ENCODE assay signal across 8 cellular contexts in the genomic region with DNA sequence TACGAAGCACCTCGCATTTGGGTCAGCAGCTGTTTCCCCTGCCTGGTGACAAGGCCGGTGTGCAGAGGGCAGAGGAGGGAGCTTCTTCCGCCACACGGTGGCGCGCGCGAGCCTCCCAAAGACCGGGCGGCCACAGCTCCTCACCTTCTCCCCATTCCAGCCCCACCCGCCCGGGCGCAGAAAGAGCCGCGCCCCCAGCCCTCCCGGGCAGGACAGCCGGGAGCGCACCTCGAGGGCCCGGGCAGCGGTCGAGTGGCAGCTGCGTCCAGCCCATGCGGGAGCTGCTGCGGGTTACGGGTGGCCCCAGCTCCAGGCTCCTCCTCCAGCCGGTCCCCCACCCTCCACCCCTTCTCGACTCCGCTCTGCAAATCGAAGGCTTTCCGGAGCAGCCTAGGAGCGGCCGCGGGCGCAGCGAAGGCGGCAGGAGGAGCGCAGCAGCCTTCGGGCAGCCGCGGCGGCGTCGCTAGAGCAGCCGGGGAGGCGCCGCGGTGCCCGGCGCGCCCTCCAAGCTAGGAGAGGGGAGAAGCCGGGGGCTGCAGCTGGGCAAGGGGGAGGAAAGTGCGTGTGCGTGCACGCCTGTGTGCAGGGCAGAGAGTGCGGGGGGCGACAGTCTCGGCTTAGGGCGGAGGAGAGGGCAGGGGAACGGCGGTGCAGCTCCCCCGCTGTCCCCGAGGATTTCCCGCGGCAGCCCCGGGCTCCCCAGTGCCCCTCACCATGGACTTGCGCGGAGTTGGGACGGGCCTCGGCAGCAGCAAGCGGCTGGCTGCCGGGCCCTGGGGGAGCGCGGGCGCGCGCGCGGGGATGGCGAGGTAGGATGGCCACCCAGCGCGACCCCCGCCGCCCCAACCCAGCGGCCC. TPM values are rescaled to one million over a fixed set of nuclear protein-coding genes. Genes with fewer than 3 reads are reported as not detected.
DNase-seq lines count a peak whose midpoint lies in the region; ATAC-seq and TF ChIP-seq lines count a peak whose summit lies in the region.

A gene (plus strand): TSS at position 348 of the 857 bp plus-strand sequence. CDS start 635 bp downstream, outside the sequence.

- no peaks in the 10 kb centered on the region for H3F3A ChIP-seq in GM23248 (ENCODE audit: insufficient read depth)
- peaks cover 24% of the 10 kb centered on the region for H3F3A ChIP-seq in neural progenitor cell (ENCODE audit: low read depth)

- no peaks in the 10 kb centered on the region for H3K9me3 ChIP-seq in GM23248 (ENCODE audit: low read depth)
- H3K9me3 ChIP-seq in Peyer's patch = no peaks in the 10 kb centered on the region
- H3K9me3 ChIP-seq in neural progenitor cell (ENCODE audit: low read depth) = no peaks in the 10 kb centered on the region

- H4K20me1 ChIP-seq in GM23248 (ENCODE audit: insufficient read depth) (no peaks in the 10 kb centered on the region), neural progenitor cell (ENCODE audit: low read depth) (peaks cover 15% of the 10 kb centered on the region)

- H3K36me3 Mint-ChIP-seq in neural progenitor cell = no peaks in the 10 kb centered on the region

- no peaks in the 10 kb centered on the region for H3K9me3 Mint-ChIP-seq in neural progenitor cell

- TF ChIP-seq CTCF in Peyer's patch (IDR thresholded peaks at IDR 0.05) = peak; percentile 33 to 80 (median 76)
- peak; percentile 94 for TF ChIP-seq CTCF in foreskin keratinocyte (conservative IDR thresholded peaks at IDR 0.05)
- TF ChIP-seq CTCF in neural progenitor cell (IDR thresholded peaks at IDR 0.05) = peak; percentile 91

- H3K4me1 ChIP-seq in GM23248 (ENCODE audit: insufficient read depth) (no peaks in the 10 kb centered on the region), Peyer's patch (peaks cover 0 to 18% (median 7%) of the 10 kb centered on the region in 4 donors), foreskin keratinocyte (no peaks in the 10 kb centered on the region), neural progenitor cell (peaks cover 32% of the 10 kb centered on the region)

- H3K4me2 ChIP-seq in GM23248 (ENCODE audit: unreplicated experiment) (peak within 1 kb of the TSS; percentile 77), neural progenitor cell (peak within 1 kb of the TSS; percentile 89)

- H2AFZ ChIP-seq in GM23248 (peak within 1 kb of the TSS; percentile 68), neural progenitor cell (replicated peaks) (peak within 1 kb of the TSS; percentile 83)

- no peak within 1 kb of the TSS for H3K27ac Mint-ChIP-seq in neural progenitor cell

- H3K27me3 ChIP-seq in GM23248 (replicated peaks; ENCODE audit: insufficient read depth) = peaks cover 24% of the 10 kb centered on the region; the same call in 1 of the 2 replicates
- peaks cover 0 to 17% of the 10 kb centered on the region in 2 donors for H3K27me3 ChIP-seq in Peyer's patch
- H3K27me3 ChIP-seq in foreskin keratinocyte = peaks cover 23% of the 10 kb centered on the region
- peaks cover 98% of the 10 kb centered on the region for H3K27me3 ChIP-seq in neural progenitor cell

- H3K36me3 ChIP-seq in GM23248 (ENCODE audit: low read depth) (no peaks in the 10 kb centered on the region), Peyer's patch (no peaks in the 10 kb centered on the region), neural progenitor cell (no peaks in the 10 kb centered on the region)

- H3K79me2 ChIP-seq in GM23248 (ENCODE audit: insufficient read depth) = peaks cover 9% of the 10 kb centered on the region; the same call in 1 of the 2 replicates
- H3K79me2 ChIP-seq in neural progenitor cell (ENCODE audit: low read depth) = no peaks in the 10 kb centered on the region

- in situ Hi-C loops in GM23248 (cut with MboI) = loop anchor here (10.0 kb wide), 2 partner anchors 561 to 1311 kb away; no protein-coding TSS in a partner anchor

- peaks cover 28% of the 10 kb centered on the region for H3K27me3 Mint-ChIP-seq in neural progenitor cell (ENCODE audit: insufficient read depth, low read depth)

- peak within 1 kb of the TSS; percentile 76 for H3K4me3 ChIP-seq in GM23248
- peak within 1 kb of the TSS; percentile 32 to 64 (median 53) for H3K4me3 ChIP-seq in Peyer's patch
- peak within 1 kb of the TSS; percentile 68 for H3K4me3 ChIP-seq in neural progenitor cell

- no peak for TF ChIP-seq POLR2A in Peyer's patch (IDR thresholded peaks at IDR 0.05)

- H3K9ac ChIP-seq in GM23248 = peak within 1 kb of the TSS; percentile 13; the same call in 1 of the 2 replicates
- H3K9ac ChIP-seq in neural progenitor cell = no peak within 1 kb of the TSS

- H3K9me2 ChIP-seq in GM23248 (ENCODE audit: insufficient read depth) = no peaks in the 10 kb centered on the region

- H3K27ac ChIP-seq in GM23248 (no peak within 1 kb of the TSS), Peyer's patch (no peak within 1 kb of the TSS), foreskin keratinocyte (no peak within 1 kb of the TSS), neural progenitor cell (no peak within 1 kb of the TSS), temporal lobe (ENCODE audit: low read depth, low read length) (no peak within 1 kb of the TSS)

- WGBS in GM23248 (ENCODE audit: low coverage in 1 of 2, low lambda C conversion rate in 2 of 2, missing lambda C conversion rate in 2 of 2), 2 experiments = 2% methylated on average over 58 to 59 of the region's 86 CpGs

- DNase-seq in EL (peak; percentile 90), GM23248 (peak; percentile 88), KG1 (lab: John Stamatoyannopoulos, UW) (peak; percentile 26), Peyer's patch (peak; percentile 38 to 87 (median 83)), foreskin keratinocyte (peak; percentile 38 to 67), neural progenitor cell (ENCODE audit: low spot score) (peak; percentile 93)
- peak; percentile 1 for DNase-seq in activated gamma-delta T cell treated with anti-CD3 and anti-CD28 coated beads, Interleukin-2, amount 50 U/mL, for 16 hours (ENCODE audit: low read depth)

- ATAC-seq in foreskin keratinocyte = peak; percentile 91

- peak within 1 kb of the TSS; percentile 90 for H3K4me3 Mint-ChIP-seq in neural progenitor cell

- H3K4me1 Mint-ChIP-seq in neural progenitor cell = peaks cover 26% of the 10 kb centered on the region

RNA-seq across cellular contexts. Expression of the gene that starts here (rescaled TPM):
- total RNA-seq in GM23248 (2014; rRNA removed; shearing (Covaris generic)) = 4.2 and 9.9 TPM in 2 replicates
- polyA plus RNA-seq in GM23248 (2016; fragmentation: Nextera tagmentation; extraction: Ambion mirVana) (1.6 TPM in 2 replicates), foreskin keratinocyte (0.02 TPM in 1 of 2 replicates, not detected in the other)
- total RNA-seq in Peyer's patch (1 to 10 TPM in 3 of 4 donors, not detected in 1; 1.1 to 1.7 (median 1.1) TPM), foreskin keratinocyte (0.03 and 0.04 TPM in 2 replicates), neural progenitor cell (ENCODE audit: low replicate concordance) (0.34 and 0.43 TPM in 2 replicates), temporal lobe (22.1 TPM)

Comparison
In these comparisons a context has a peak if more than half of its experiments do, and no peak if none do; other contexts are left out.
1. Peak in DNase-seq and ATAC-seq in foreskin keratinocyte; RNA of the gene not detected or under 1 TPM.
2. Peak in DNase-seq, H3K4me3 ChIP-seq and H3K4me2 ChIP-seq in neural progenitor cell; RNA of the gene not detected or under 1 TPM.
3. DNase-seq: peak in every context shown above with its lines; median percentile 93 in neural progenitor cell; 90 in EL; 88 in GM23248; 83 in Peyer's patch; 52 in foreskin keratinocyte; 26 in KG1; 1 in activated gamma-delta T cell treated with anti-CD3 and anti-CD28 coated beads, Interleukin-2, amount 50 U/mL, for 16 hours.